ENCODE assay signal across 1 cellular context in genomic region chr21:32525282-32525681, GRCh38.
TF ChIP-seq lines count a peak whose summit lies in the region.

No MANE protein-coding gene starts in this region.

TF ChIP-seq in WTC11, 78 proteins besides CTCF, POLR2A, EP300 and RAD21:
- no peak for TF ChIP-seq ELF4 (CRISPR knock-in tag; IDR thresholded peaks at IDR 0.05; ENCODE audit: low read depth)
- TF ChIP-seq EMX1 (CRISPR knock-in tag; IDR thresholded peaks at IDR 0.05), result no peak
- TF ChIP-seq NR1H2 (CRISPR knock-in tag; IDR thresholded peaks at IDR 0.05), result no peak
- TF ChIP-seq GRHL2 (CRISPR knock-in tag; IDR thresholded peaks at IDR 0.05; ENCODE audit: insufficient replicate concordance, severe bottlenecking), result no peak
- TF ChIP-seq CREB1 (CRISPR knock-in tag; IDR thresholded peaks at IDR 0.05), result no peak
- no peak for TF ChIP-seq MXD4 (CRISPR knock-in tag; IDR thresholded peaks at IDR 0.05; ENCODE audit: borderline replicate concordance)
- TF ChIP-seq ZNF317 (CRISPR knock-in tag; IDR thresholded peaks at IDR 0.05; ENCODE audit: borderline replicate concordance, low read depth), result no peak
- no peak for TF ChIP-seq FOXP1 (CRISPR knock-in tag; IDR thresholded peaks at IDR 0.05; ENCODE audit: borderline replicate concordance)
- no peak for TF ChIP-seq NFYB (CRISPR knock-in tag; conservative IDR thresholded peaks at IDR 0.05; ENCODE audit: low read depth)
- no peak for TF ChIP-seq SMAD3 (CRISPR knock-in tag; IDR thresholded peaks at IDR 0.05; ENCODE audit: borderline replicate concordance)
- no peak for TF ChIP-seq KAT7 (CRISPR knock-in tag; IDR thresholded peaks at IDR 0.05; ENCODE audit: borderline replicate concordance)
- no peak for TF ChIP-seq SMAD4 (CRISPR knock-in tag; IDR thresholded peaks at IDR 0.05)
